In genomic region chr1:30104551-30104950, GRCh38 we compare ENCODE assay signal across 2 cellular contexts.
TF ChIP-seq lines count a peak whose summit lies in the region.

No MANE protein-coding gene starts in this region.

TF ChIP-seq in HEK293, 187 proteins besides CTCF, POLR2A, EP300 and RAD21:
- no peak for TF ChIP-seq ZNF692 (tag by site-specific recombination; IDR thresholded peaks at IDR 0.05)
- TF ChIP-seq SETDB1 (IDR thresholded peaks at IDR 0.05; ENCODE audit: insufficient read length, low read length), result no peak
- peak; percentile 56; the same call in 1 of the 2 replicates for TF ChIP-seq ZNF24 (tag by site-specific recombination; IDR thresholded peaks at IDR 0.05)
- TF ChIP-seq ZNF239 (tag by site-specific recombination; IDR thresholded peaks at IDR 0.05), result no peak
- TF ChIP-seq ZFP41 (tag by site-specific recombination; IDR thresholded peaks at IDR 0.05; ENCODE audit: borderline replicate concordance), result no peak
- TF ChIP-seq REST (tag by site-specific recombination; IDR thresholded peaks at IDR 0.05), result no peak
- TF ChIP-seq ZNF501 (tag by site-specific recombination; IDR thresholded peaks at IDR 0.05), result no peak
TF ChIP-seq in HEK293: peak in this region for 1.

TF ChIP-seq in K562, 482 proteins besides CTCF, POLR2A, EP300 and RAD21 (continued from another document):
- peak; percentile 93 for TF ChIP-seq ZKSCAN1 (IDR thresholded peaks at IDR 0.05; ENCODE audit: low read depth, low read length)
TF ChIP-seq in K562: peak in this region for 2.
